Comparison of ENCODE assay signal across 9 cellular contexts in the genomic region with DNA sequence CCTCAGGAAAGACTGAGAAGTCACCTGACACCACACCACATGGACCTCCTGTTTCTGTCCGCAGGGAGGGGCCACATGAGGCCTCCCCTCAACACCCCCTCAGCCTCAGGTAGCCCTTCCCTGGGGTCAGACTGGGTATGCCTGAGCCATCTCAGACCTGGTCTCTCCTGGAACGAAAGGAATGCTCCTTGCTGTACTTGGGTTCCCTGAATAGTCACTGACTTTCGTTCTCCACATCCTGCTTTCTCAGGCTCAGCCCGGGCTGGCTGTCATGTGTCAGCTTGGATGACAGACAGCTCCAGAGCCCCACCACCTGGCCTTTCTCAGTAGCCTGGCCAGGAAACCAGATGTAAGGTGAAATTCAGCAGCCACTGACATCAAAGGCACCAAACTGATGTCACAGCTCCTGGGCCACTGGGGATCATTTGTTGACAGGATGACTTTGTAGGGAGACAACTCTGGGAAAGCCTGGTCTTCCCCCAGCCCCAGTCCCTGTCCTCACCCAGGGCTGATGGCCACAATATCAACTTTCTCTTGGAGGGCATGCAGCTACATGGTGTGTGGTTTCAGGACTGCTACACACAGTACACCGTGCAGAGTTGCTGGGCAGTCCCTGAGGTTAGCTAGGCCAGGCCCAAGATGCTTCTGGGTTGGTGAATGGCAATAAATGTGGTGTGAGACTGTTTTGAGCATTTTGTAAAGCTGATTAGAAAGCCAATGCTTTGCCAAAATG.
DNase-seq lines count a peak whose midpoint lies in the region; ATAC-seq, FAIRE-seq and TF ChIP-seq lines count a peak whose summit lies in the region.
"Had no signal": no experiment of that assay in that cellular context is flagged by ENCODE, and none has a peak within 500 bp of the region (broad histone marks: within the 10 kb centered on the region; RNA-seq: fewer than 3 reads in every experiment).

No MANE protein-coding gene starts in this region.

- no peak overlapping the region for H3K27ac Mint-ChIP-seq in glutamatergic neuron (ENCODE audit: unreplicated experiment)

- no peak for TF ChIP-seq CTCF in glutamatergic neuron (IDR thresholded peaks at IDR 0.05; ENCODE audit: partially characterized antibody, unreplicated experiment)

- no peak overlapping the region for H3K4me3 Mint-ChIP-seq in glutamatergic neuron (ENCODE audit: unreplicated experiment)

- no peaks in the 10 kb centered on the region for H3K36me3 Mint-ChIP-seq in glutamatergic neuron (ENCODE audit: unreplicated experiment)

- no peaks in the 10 kb centered on the region for H3K4me1 Mint-ChIP-seq in glutamatergic neuron (ENCODE audit: low read depth, unreplicated experiment)

- H3K9me3 Mint-ChIP-seq in glutamatergic neuron (ENCODE audit: unreplicated experiment) = no peaks in the 10 kb centered on the region

- DNase-seq in DMS53 treated with DMSO at 0.1 percent for 48 hours (lab: John Stamatoyannopoulos, UW; ENCODE audit: unreplicated experiment) = peak; percentile 60
- DNase-seq in NCI-H524 treated with DMSO at 0.1 percent for 48 hours (lab: John Stamatoyannopoulos, UW) = peak; percentile 55
- peak; percentile 45 for DNase-seq in glutamatergic neuron
- DNase-seq in RCC 7860 (ENCODE audit: low spot score) = no peak

- ATAC-seq in GM21423 (IDR thresholded peaks at IDR 0.05; ENCODE audit: unreplicated experiment) = peak; percentile 55
- ATAC-seq in GM18517 (IDR thresholded peaks at IDR 0.05; ENCODE audit: unreplicated experiment) = no peak
- no peak for ATAC-seq in HG03280 (IDR thresholded peaks at IDR 0.05; ENCODE audit: unreplicated experiment)
- no peak for ATAC-seq in GM18873 (IDR thresholded peaks at IDR 0.05; ENCODE audit: low FRiP score, unreplicated experiment)

- H3K27me3 Mint-ChIP-seq in glutamatergic neuron (ENCODE audit: unreplicated experiment) = peaks cover 4% of the 10 kb centered on the region

- no peak for FAIRE-seq in RCC 7860 (lab: Jason Lieb, UNC)
- FAIRE-seq: colon had no signal
